In the genomic region with DNA sequence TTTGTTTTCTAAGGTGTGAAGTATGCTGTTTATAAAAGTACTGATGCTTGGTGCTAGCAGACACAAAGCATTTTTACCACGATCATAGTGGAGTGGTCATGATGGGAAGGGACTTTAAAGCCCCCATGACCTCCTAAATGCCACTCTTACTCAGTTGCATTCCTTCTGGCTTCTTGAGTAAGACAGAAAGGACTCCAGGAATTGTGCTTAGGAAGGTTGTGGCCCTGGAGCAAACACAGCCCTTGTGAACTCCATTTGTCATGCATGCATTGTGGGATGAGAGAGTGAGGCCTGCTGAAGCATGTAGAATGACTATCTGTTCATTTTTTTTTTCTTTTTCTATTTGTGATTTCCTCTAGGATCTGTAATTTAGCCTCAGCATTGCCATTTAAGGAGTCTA, we compare ENCODE assay signal across 1 cellular context.
TF ChIP-seq lines count a peak whose summit lies in the region.

No MANE protein-coding gene starts in this region.

TF ChIP-seq in H1, 55 proteins besides CTCF, POLR2A, EP300 and RAD21:
- TF ChIP-seq CHD2 (IDR thresholded peaks at IDR 0.05; ENCODE audit: low read length), result no peak
- no peak for TF ChIP-seq RFX5 (IDR thresholded peaks at IDR 0.05; ENCODE audit: borderline replicate concordance, low read depth, low read length)
